Comparison of ENCODE assay signal across 9 cellular contexts in genomic region chr1:41698916-41699860, GRCh38.
DNase-seq lines count a peak whose midpoint lies in the region; ATAC-seq, FAIRE-seq and TF ChIP-seq lines count a peak whose summit lies in the region.
"Had no signal": no experiment of that assay in that cellular context is flagged by ENCODE, and none has a peak within 500 bp of the region (broad histone marks: within the 10 kb centered on the region; RNA-seq: fewer than 3 reads in every experiment).

No MANE protein-coding gene starts in this region.

- no peak overlapping the region for H2BK15ac ChIP-seq in IMR-90 (ENCODE audit: low read depth, low read length)

- dilution Hi-C loops in IMR-90 (cut with HindIII; ENCODE audit: low sequenced_read_pairs, unreplicated experiment) = no loop called here

- peak; percentile 30 for FAIRE-seq in urothelium cell line (lab: Jason Lieb, UNC)

- no peaks in the 10 kb centered on the region for H3K4me1 ChIP-seq in IMR-90 (ENCODE audit: control insufficient read depth, insufficient read depth, low read length)

- POLR2A ChIA-PET in IMR-90 (lab: Charles Lee; ENCODE audit: unreplicated experiment) = no interaction called here

- H4K20me1 ChIP-seq in IMR-90 (ENCODE audit: insufficient read depth, low read length) = no peaks in the 10 kb centered on the region

- no peak for TF ChIP-seq CTCF in IMR-90 (conservative IDR thresholded peaks at IDR 0.05; ENCODE audit: low read depth, low read length)

- intact Hi-C loops in IMR-90 (cut with micrococcal nuclease) = no loop called here

- no peak overlapping the region for H3K18ac ChIP-seq in IMR-90 (ENCODE audit: low read depth, low read length)

- no peak overlapping the region for H4K91ac ChIP-seq in IMR-90 (ENCODE audit: insufficient read depth, low read depth, low read length)

- H3K56ac ChIP-seq in IMR-90 (ENCODE audit: extremely low read depth, insufficient read depth, low read length) = no peak overlapping the region

- no peak overlapping the region for H2BK120ac ChIP-seq in IMR-90 (ENCODE audit: low read depth, low read length)

- DNase-seq in stimulated activated CD4-positive, alpha-beta T cell treated with anti-CD3 and anti-CD28 coated beads, Interleukin-4, amount 100 ng/mL, for 1 hour = peak; percentile 8
- no peak for DNase-seq in stimulated activated CD4-positive, alpha-beta T cell treated with anti-CD3 and anti-CD28 coated beads, Interleukin-2, amount 100 ng/mL, for 48 hours
- DNase-seq in IMR-90 (peak; percentile 62), urothelium cell line (ENCODE audit: low spot score) (no peak), DMS153 (lab: John Stamatoyannopoulos, UW) (no peak), erythroblast (lab: John Stamatoyannopoulos, UW) (no peak), cerebellar cortex (ENCODE audit: low spot score) (no peak)
- DNase-seq: NCI-H69 had no signal

- H3K9me3 ChIP-seq in IMR-90 (ENCODE audit: control insufficient read depth, insufficient read depth, low read length) = no peaks in the 10 kb centered on the region

- TF ChIP-seq RAD21 in IMR-90 (IDR thresholded peaks at IDR 0.05; ENCODE audit: low read length) = no peak

- H4K5ac ChIP-seq in IMR-90 (ENCODE audit: low read depth, low read length) = no peak overlapping the region

- CTCF ChIA-PET in IMR-90 (lab: Yijun Ruan, JAX) = no interaction called here

- no peak overlapping the region for H3K4me3 ChIP-seq in IMR-90 (ENCODE audit: insufficient read depth, low read depth, low read length)

- H3K4me2 ChIP-seq in IMR-90 (ENCODE audit: low read depth, low read length) = no peak overlapping the region

- H4K8ac ChIP-seq in IMR-90 (ENCODE audit: low read depth in 2 of 2, low read length in 2 of 2) = no peak overlapping the region

- H3K9ac ChIP-seq in IMR-90 (ENCODE audit: low read depth, low read length) = no peak overlapping the region

- H3K36me3 ChIP-seq in IMR-90 (ENCODE audit: control insufficient read depth, insufficient read depth, low read length) = no peaks in the 10 kb centered on the region

- WGBS in IMR-90 (ENCODE audit: extremely low coverage in 2 of 2, insufficient read length in 1 of 2), 2 experiments = 29% methylated on average over 3 of the region's 19 CpGs; no CpG with 5 or more reads in 1 of the 2 experiments

- no peak overlapping the region for H3K27ac ChIP-seq in IMR-90 (ENCODE audit: insufficient read depth, low read length)

- no peak overlapping the region for H2AK9ac ChIP-seq in IMR-90 (replicated peaks; ENCODE audit: low read depth, low read length, poor library complexity)

- TF ChIP-seq POLR2A in IMR-90 (IDR thresholded peaks at IDR 0.05; ENCODE audit: low read depth, low read length) (no peak), erythroblast (IDR thresholded peaks at IDR 0.05; ENCODE audit: low read length) (no peak)

- peak overlapping the region; percentile 64 for H2AFZ ChIP-seq in IMR-90 (replicated peaks; ENCODE audit: low read length, poor library complexity)

- no peaks in the 10 kb centered on the region for H3K79me1 ChIP-seq in IMR-90 (ENCODE audit: low read depth in 1 of 2, low read length in 2 of 2)

- in situ Hi-C loops in IMR-90 (cut with MboI; ENCODE audit: low sequenced_read_pairs) = no loop called here

- H2BK5ac ChIP-seq in IMR-90 (ENCODE audit: low read depth, low read length, poor library complexity, severe bottlenecking) = no peak overlapping the region

- H2AK5ac ChIP-seq in IMR-90 (ENCODE audit: low read depth, low read length) = no peak overlapping the region; the same call in 1 of the 2 replicates

- no peak overlapping the region; the same call in 1 of the 2 replicates for H3K14ac ChIP-seq in IMR-90 (replicated peaks; ENCODE audit: low read depth, low read length)

- H3K23ac ChIP-seq in IMR-90 (ENCODE audit: low read depth, low read length) = no peak overlapping the region

- H2BK20ac ChIP-seq in IMR-90 (ENCODE audit: low read depth, low read length) = no peak overlapping the region

- ATAC-seq in GM21529 (IDR thresholded peaks at IDR 0.05; ENCODE audit: unreplicated experiment) (peak; percentile 88), IMR-90 (ENCODE audit: low read depth) (peak; percentile 35; the same call in 1 of the 2 replicates)

- no TSS peak for BruUV-seq in IMR-90 (replicated peaks; lab: Mats Ljungman, UMichigan)

- no peaks in the 10 kb centered on the region; the same call in 1 of the 2 replicates for H3K27me3 ChIP-seq in IMR-90 (ENCODE audit: control insufficient read depth, insufficient read depth, low read length)

- H3K4ac ChIP-seq in IMR-90 (ENCODE audit: low read depth, low read length) = no peak overlapping the region

- peaks cover 5% of the 10 kb centered on the region; the same call in 1 of the 2 replicates for H3K9me1 ChIP-seq in IMR-90 (ENCODE audit: insufficient read depth, low read length)

TF ChIP-seq in IMR-90, 13 proteins besides CTCF, POLR2A, EP300 and RAD21:
- 0 out of 2 replicates have a peak, but pooled peaks have one; percentile 4 for TF ChIP-seq BHLHE40 (IDR thresholded peaks at IDR 0.05; ENCODE audit: low read depth, low read length)
- peak; percentile 62 for TF ChIP-seq USF2 (IDR thresholded peaks at IDR 0.05; ENCODE audit: low read depth, low read length)
- TF ChIP-seq CHD1 (IDR thresholded peaks at IDR 0.05; ENCODE audit: low read depth, low read length) = no peak

Comparison
In these comparisons a context has a peak if more than half of its experiments do, and no peak if none do; other contexts are left out.
1. DNase-seq: peak in stimulated activated CD4-positive, alpha-beta T cell treated with anti-CD3 and anti-CD28 coated beads, Interleukin-4, amount 100 ng/mL, for 1 hour (single experiment) and IMR-90 (single experiment); none in stimulated activated CD4-positive, alpha-beta T cell treated with anti-CD3 and anti-CD28 coated beads, Interleukin-2, amount 100 ng/mL, for 48 hours (0 of 2), urothelium cell line (single experiment), DMS153 (single experiment), erythroblast (0 of 2) and cerebellar cortex (single experiment).